Comparison of ENCODE assay signal across 21 cellular contexts in the genomic region with DNA sequence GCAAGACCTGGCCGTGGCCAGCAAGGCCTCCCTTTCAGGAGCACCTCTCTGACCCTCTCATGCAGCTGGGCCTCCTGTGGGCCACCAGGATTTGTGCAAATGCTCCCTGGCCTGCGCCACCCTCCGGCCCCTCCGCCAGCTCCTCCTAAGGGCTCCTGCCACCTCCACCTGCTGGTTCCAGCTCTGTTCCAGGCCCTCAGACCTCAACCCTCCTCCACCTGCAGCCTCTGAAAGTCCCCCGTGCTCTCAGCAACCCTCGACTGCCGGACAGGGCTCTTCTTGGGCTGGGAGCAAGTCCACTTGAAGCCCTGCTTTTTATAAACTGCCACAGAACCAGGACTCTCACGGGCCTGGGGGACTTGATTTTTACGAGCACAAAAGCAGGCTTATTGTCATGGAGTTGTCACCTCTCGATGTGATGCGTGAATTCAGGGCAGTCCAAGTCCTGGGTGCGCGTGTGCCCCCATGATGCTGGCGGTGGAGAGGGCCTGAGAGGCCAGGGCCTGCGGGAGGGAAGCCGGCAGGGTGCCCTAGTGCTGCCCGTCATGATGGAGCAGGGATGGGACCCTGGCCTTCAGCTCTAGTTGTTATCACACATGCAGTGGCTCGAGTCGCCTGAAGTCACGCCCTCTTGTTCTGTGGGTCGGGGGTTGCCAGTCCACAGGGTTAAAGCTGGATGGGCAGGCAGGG. TPM values are rescaled to one million over a fixed set of nuclear protein-coding genes. Genes with fewer than 3 reads are reported as not detected.
A peak's percentile ranks its signal among the peaks of the same experiment; 100 is the strongest.
DNase-seq lines count a peak whose midpoint lies in the region; ATAC-seq and TF ChIP-seq lines count a peak whose summit lies in the region.
"Had no signal": no experiment of that assay in that cellular context is flagged by ENCODE, and none has a peak within 500 bp of the region (broad histone marks: within the 10 kb centered on the region; RNA-seq: fewer than 3 reads in every experiment).

No MANE protein-coding gene starts in this region.

- ATAC-seq in SK-N-SH treated with all-trans-retinoic acid at 6 μM for 48 hours (no peak), GM19463 (IDR thresholded peaks at IDR 0.05; ENCODE audit: unreplicated experiment) (no peak)
- ATAC-seq: pancreas had no signal

- H3K79me2 ChIP-seq in SK-N-SH (ENCODE audit: insufficient read depth), result no peaks in the 10 kb centered on the region
- H3K79me2 ChIP-seq in osteoblast (ENCODE audit: insufficient read depth, low read length), result no peaks in the 10 kb centered on the region

- H3K4me3 ChIP-seq in SK-N-SH (ENCODE audit: low read depth in 2 of 2, low read length in 1 of 2) (no peak overlapping the region), ectodermal cell (ENCODE audit: insufficient read depth, low read depth, low read length) (no peak overlapping the region), osteoblast (ENCODE audit: insufficient read depth, low read length) (no peak overlapping the region)
- H3K4me3 ChIP-seq: pancreas had no signal

- H3K27ac ChIP-seq in SK-N-SH (ENCODE audit: low read depth in 2 of 2, low read length in 1 of 2) (no peak overlapping the region), RWPE1 (peak overlapping the region; percentile 100), ectodermal cell (ENCODE audit: insufficient read depth, low read depth, low read length, poor library complexity, severe bottlenecking) (peak overlapping the region; percentile 8), osteoblast (ENCODE audit: low read depth, low read length) (no peak overlapping the region)
- H3K27ac ChIP-seq: 22Rv1, pancreas, VCaP had no signal

- H4K20me1 ChIP-seq in SK-N-SH (ENCODE audit: insufficient read depth) (no peaks in the 10 kb centered on the region), osteoblast (ENCODE audit: insufficient read depth, low read length) (no peaks in the 10 kb centered on the region)

- H3K27me3 ChIP-seq in SK-N-SH (ENCODE audit: insufficient read depth), result no peaks in the 10 kb centered on the region
- H3K27me3 ChIP-seq in ectodermal cell (ENCODE audit: control insufficient read depth, insufficient read depth, low read length, poor library complexity, severe bottlenecking), result no peaks in the 10 kb centered on the region
- no peaks in the 10 kb centered on the region for H3K27me3 ChIP-seq in osteoblast (ENCODE audit: insufficient read depth, low read length)
- H3K27me3 ChIP-seq: BE2C, pancreas had no signal

- H3K9me3 ChIP-seq in SK-N-SH (no peaks in the 10 kb centered on the region), ectodermal cell (ENCODE audit: control insufficient read depth, low read length) (no peaks in the 10 kb centered on the region), osteoblast (ENCODE audit: low read depth, low read length) (no peaks in the 10 kb centered on the region)
- H3K9me3 ChIP-seq: BE2C, pancreas had no signal

- DNase-seq in SK-N-SH, result peak; percentile 17
- no peak for DNase-seq in RWPE1 (ENCODE audit: low spot score)
- DNase-seq in osteoblast (ENCODE audit: insufficient read length, low spot score, missing footprints), result peak; percentile 71
- no peak for DNase-seq in NCI-H2196 treated with DMSO at 0.1 percent for 48 hours (lab: John Stamatoyannopoulos, UW; ENCODE audit: unreplicated experiment)
- DNase-seq in amygdala (lab: John Stamatoyannopoulos, UW), result no peak
- DNase-seq: activated CD4-positive, alpha-beta memory T cell treated with anti-CD3 and anti-CD28 coated beads for 36 hours; effector memory CD4-positive, alpha-beta T cell; naive B cell; NCI-H526; SIG-M5; stimulated activated CD4-positive, alpha-beta T cell treated with anti-CD3 and anti-CD28 coated beads, Interleukin-2, amount 100 ng/mL, for 24 hours had no signal

- CTCF ChIA-PET in SK-N-SH (lab: Yijun Ruan, JAX), result interaction anchor here (1.0 to 1.4 kb wide), 3 partner anchors 10 to 17 kb away, joined by 3 to 4 read pairs (median 4); no protein-coding TSS in a partner anchor
- CTCF ChIA-PET in RWPE1 (lab: Yijun Ruan, JAX), result interaction anchor here (1.5 kb wide), 1 partner anchor 28 kb away, joined by 5 read pairs; no protein-coding TSS in a partner anchor

- H3K9ac ChIP-seq in SK-N-SH, result no peak overlapping the region

- H3K4me1 ChIP-seq in SK-N-SH (ENCODE audit: control insufficient read depth in 1 of 2, insufficient read depth in 2 of 2, low read depth in 1 of 2, low read length in 1 of 2), result peaks cover 0 to 6% of the 10 kb centered on the region in 2 experiments; a peak in 1 of 4 replicates
- H3K4me1 ChIP-seq in ectodermal cell (ENCODE audit: control insufficient read depth, insufficient read depth, low read length), result peaks cover 17% of the 10 kb centered on the region
- no peaks in the 10 kb centered on the region for H3K4me1 ChIP-seq in osteoblast (ENCODE audit: insufficient read depth, low read length)
- H3K4me1 ChIP-seq: pancreas had no signal

- POLR2A ChIA-PET in SK-N-SH (lab: Yijun Ruan, JAX), result interaction anchor here (0.8 kb wide), 1 partner anchor 19 kb away, joined by 3 read pairs; no protein-coding TSS in a partner anchor
- POLR2A ChIA-PET in RWPE1 (lab: Yijun Ruan, JAX; ENCODE audit: low non-redundant PET), result no interaction called here

- no peak for TF ChIP-seq RAD21 in SK-N-SH (IDR thresholded peaks at IDR 0.05; ENCODE audit: low read length)

- no peaks in the 10 kb centered on the region for H3F3A ChIP-seq in SK-N-SH (replicated peaks; ENCODE audit: insufficient read depth)

- H3K36me3 ChIP-seq in SK-N-SH (replicated peaks in 1 of 2; ENCODE audit: control insufficient read depth in 1 of 2, insufficient read depth in 2 of 2, low read length in 1 of 2) (no peaks in the 10 kb centered on the region), ectodermal cell (ENCODE audit: control insufficient read depth, insufficient read depth, low read length) (no peaks in the 10 kb centered on the region), osteoblast (ENCODE audit: insufficient read depth, low read length) (no peaks in the 10 kb centered on the region)
- H3K36me3 ChIP-seq: BE2C, pancreas had no signal

- H2AFZ ChIP-seq in SK-N-SH (ENCODE audit: low read depth) (no peak overlapping the region), osteoblast (ENCODE audit: low read length) (no peak overlapping the region)

- 92% methylated on average over 10 of the region's 21 CpGs for WGBS in SK-N-SH (ENCODE audit: low lambda C conversion rate)
- WGBS in ectodermal cell, 2 experiments, result 92 to 93% methylated on average over 21 of the region's 21 CpGs

- no peak for TF ChIP-seq CTCF in SK-N-SH (IDR thresholded peaks at IDR 0.05)
- TF ChIP-seq CTCF in RWPE1 (conservative IDR thresholded peaks at IDR 0.05; ENCODE audit: low read depth), result no peak
- no peak for TF ChIP-seq CTCF in osteoblast (IDR thresholded peaks at IDR 0.05; ENCODE audit: extremely low read depth, low read depth, low read length)

- no peaks in the 10 kb centered on the region for H3K9me2 ChIP-seq in SK-N-SH

- no peak overlapping the region for H3K4me2 ChIP-seq in SK-N-SH
- no peak overlapping the region for H3K4me2 ChIP-seq in osteoblast (ENCODE audit: insufficient read depth, low read length)

- no peak for TF ChIP-seq EP300 in SK-N-SH (IDR thresholded peaks at IDR 0.05; ENCODE audit: borderline replicate concordance in 1 of 2, low read depth in 1 of 2, low read length in 1 of 2)

TF ChIP-seq in SK-N-SH, 30 proteins besides CTCF, POLR2A, EP300 and RAD21 (continues in another document):
- TF ChIP-seq, protein P1, sequence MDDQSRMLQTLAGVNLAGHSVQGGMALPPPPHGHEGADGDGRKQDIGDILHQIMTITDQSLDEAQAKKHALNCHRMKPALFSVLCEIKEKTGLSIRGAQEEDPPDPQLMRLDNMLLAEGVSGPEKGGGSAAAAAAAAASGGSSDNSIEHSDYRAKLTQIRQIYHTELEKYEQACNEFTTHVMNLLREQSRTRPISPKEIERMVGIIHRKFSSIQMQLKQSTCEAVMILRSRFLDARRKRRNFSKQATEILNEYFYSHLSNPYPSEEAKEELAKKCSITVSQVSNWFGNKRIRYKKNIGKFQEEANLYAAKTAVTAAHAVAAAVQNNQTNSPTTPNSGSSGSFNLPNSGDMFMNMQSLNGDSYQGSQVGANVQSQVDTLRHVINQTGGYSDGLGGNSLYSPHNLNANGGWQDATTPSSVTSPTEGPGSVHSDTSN (IDR thresholded peaks at IDR 0.05), result no peak

TF ChIP-seq in SK-N-SH treated with all-trans-retinoic acid at 6 μM for 48 hours, 23 proteins besides CTCF, POLR2A, EP300 and RAD21 (continues in another document):
- TF ChIP-seq TCF4 (CRISPR knock-in tag; IDR thresholded peaks at IDR 0.05; ENCODE audit: borderline replicate concordance) (no peak), RARB (CRISPR knock-in tag; IDR thresholded peaks at IDR 0.05) (no peak), PPARA (CRISPR knock-in tag; IDR thresholded peaks at IDR 0.05; ENCODE audit: borderline replicate concordance) (no peak), OSR1 (CRISPR knock-in tag; IDR thresholded peaks at IDR 0.05) (no peak)

RNA-seq across cellular contexts. Expression of gene TEDC1, which starts 9.1 kb away (rescaled TPM):
- 10.9 and 13.4 TPM in 2 replicates for polyA plus RNA-seq in SK-N-SH (2012; rRNA removed)
- 4.4 and 7.2 TPM in 2 replicates for polyA plus RNA-seq in SK-N-SH (2012; cell fraction: cytosol; rRNA removed)
- polyA plus RNA-seq in SK-N-SH (2012; cell fraction: nucleus; rRNA removed), result 33.0 and 74.2 TPM in 2 replicates
- polyA plus RNA-seq in ectodermal cell (2013, experiment 1 of 4), result 22.9 TPM
- polyA plus RNA-seq in ectodermal cell (2013, experiment 2 of 4), result 21.7 TPM
- polyA plus RNA-seq in ectodermal cell (2013, experiment 3 of 4), result 16.6 TPM
- polyA plus RNA-seq in ectodermal cell (2013, experiment 4 of 4), result 19.7 TPM
- 3.2 and 5.1 TPM in 2 replicates for total RNA-seq in osteoblast

RNA-seq across cellular contexts. Expression of gene CRIP1, which starts 13.5 kb away (rescaled TPM):
- 0.68 and 0.72 TPM in 2 replicates for polyA plus RNA-seq in SK-N-SH (2012; rRNA removed)
- polyA plus RNA-seq in SK-N-SH (2012; cell fraction: cytosol; rRNA removed), result 0.09 TPM in 1 of 2 replicates, not detected in the other
- 9.8 and 16.8 TPM in 2 replicates for polyA plus RNA-seq in SK-N-SH (2012; cell fraction: nucleus; rRNA removed)
- 46.7 TPM for polyA plus RNA-seq in ectodermal cell (2013, experiment 1 of 4)
- polyA plus RNA-seq in ectodermal cell (2013, experiment 2 of 4), result 41.5 TPM
- polyA plus RNA-seq in ectodermal cell (2013, experiment 3 of 4), result 52.7 TPM
- polyA plus RNA-seq in ectodermal cell (2013, experiment 4 of 4), result 54.8 TPM
- total RNA-seq in osteoblast, result 5.0 and 8.7 TPM in 2 replicates
- total RNA-seq: G401, H4 had no signal

RNA-seq across cellular contexts. Expression of gene CRIP2, which starts 25.6 kb away (rescaled TPM):
- 219 and 335 TPM in 2 replicates for polyA plus RNA-seq in SK-N-SH (2012; rRNA removed)
- polyA plus RNA-seq in SK-N-SH (2012; cell fraction: cytosol; rRNA removed), result 154 and 228 TPM in 2 replicates
- polyA plus RNA-seq in SK-N-SH (2012; cell fraction: nucleus; rRNA removed), result 326 and 608 TPM in 2 replicates
- polyA plus RNA-seq in ectodermal cell (2013, experiment 1 of 4), result 11.8 TPM
- polyA plus RNA-seq in ectodermal cell (2013, experiment 2 of 4), result 14.1 TPM
- polyA plus RNA-seq in ectodermal cell (2013, experiment 3 of 4), result 14.0 TPM
- 16.4 TPM for polyA plus RNA-seq in ectodermal cell (2013, experiment 4 of 4)
- total RNA-seq in osteoblast, result 31.5 and 43.8 TPM in 2 replicates
- total RNA-seq: OCI-LY7 had no signal

RNA-seq across cellular contexts. Expression of gene TMEM121, which starts 26.2 kb away (rescaled TPM):
- 7.2 and 9.1 TPM in 2 replicates for polyA plus RNA-seq in SK-N-SH (2012; rRNA removed)
- 2.1 and 5.7 TPM in 2 replicates for polyA plus RNA-seq in SK-N-SH (2012; cell fraction: cytosol; rRNA removed)
- polyA plus RNA-seq in SK-N-SH (2012; cell fraction: nucleus; rRNA removed), result 5.1 and 5.9 TPM in 2 replicates
- 2.3 TPM for polyA plus RNA-seq in ectodermal cell (2013, experiment 1 of 4)
- 2.5 TPM for polyA plus RNA-seq in ectodermal cell (2013, experiment 2 of 4)
- 4.1 TPM for polyA plus RNA-seq in ectodermal cell (2013, experiment 3 of 4)
- 3.8 TPM for polyA plus RNA-seq in ectodermal cell (2013, experiment 4 of 4)
- 1.8 and 2.7 TPM in 2 replicates for total RNA-seq in osteoblast

Comparison
In these comparisons a context has a peak if more than half of its experiments do, and no peak if none do; other contexts are left out.
1. DNase-seq: peak in SK-N-SH (single experiment) and osteoblast (single experiment); none in RWPE1 (single experiment), NCI-H2196 treated with DMSO at 0.1 percent for 48 hours (single experiment) and amygdala (0 of 56).
2. H3K27ac ChIP-seq: peak in RWPE1 (single experiment) and ectodermal cell (single experiment); none in SK-N-SH (0 of 2) and osteoblast (single experiment).